In genomic region chr2:176269319-176270099, GRCh38 we compare ENCODE assay signal across 8 cellular contexts. TPM values are rescaled to one million over a fixed set of nuclear protein-coding genes. Genes with fewer than 3 reads are reported as not detected.
DNase-seq lines count a peak whose midpoint lies in the region; ATAC-seq and TF ChIP-seq lines count a peak whose summit lies in the region.

MTX2 (plus strand) TSS chr2:176269442; CDS start chr2:176269630, 188 bp downstream.

- ATAC-seq in HG03378 (IDR thresholded peaks at IDR 0.05; ENCODE audit: unreplicated experiment): peak; percentile 90

- peak; percentile 92 for TF ChIP-seq POLR2A in GM19099 (IDR thresholded peaks at IDR 0.05; ENCODE audit: extremely low read depth, insufficient read length, low read depth)

- peak within 1 kb of the TSS; percentile 86 for H3K4me3 ChIP-seq in BE2C (ENCODE audit: low read depth, low read length)

- no peaks in the 10 kb centered on the region for H3K4me1 ChIP-seq in BE2C

- DNase-seq in BE2C (peak; percentile 80), NCI-H510A treated with DMSO at 0.1 percent for 48 hours (lab: John Stamatoyannopoulos, UW) (peak; percentile 67), left kidney (ENCODE audit: low read depth, low spot score) (peak; percentile 95)
- peak; percentile 59 to 62 for DNase-seq in activated CD4-positive, alpha-beta T cell treated with anti-CD3 and anti-CD28 coated beads for 4 hours
- peak; percentile 41 for DNase-seq in stimulated activated CD4-positive, alpha-beta T cell treated with anti-CD3 and anti-CD28 coated beads, Interleukin-2, amount 100 ng/mL, for 4 hours (ENCODE audit: low read depth)

- H3K27me3 ChIP-seq in BE2C: no peaks in the 10 kb centered on the region

- no peaks in the 10 kb centered on the region for H3K36me3 ChIP-seq in BE2C

- no peaks in the 10 kb centered on the region for H3K9me3 ChIP-seq in BE2C

- peak within 1 kb of the TSS; percentile 65 for H3K27ac ChIP-seq in cingulate gyrus (ENCODE audit: low read depth, low read length)

- 0 out of 2 replicates have a peak, but pooled peaks have one; percentile 2 for TF ChIP-seq CTCF in BE2C (IDR thresholded peaks at IDR 0.05; ENCODE audit: low read depth, low read length)

RNA-seq across cellular contexts. Expression of gene MTX2, which starts in this region (rescaled TPM):
- 50.5 TPM for polyA plus RNA-seq in BE2C (2012; ENCODE audit: insufficient read depth, insufficient read length, low read depth)

Comparison
In these comparisons a context has a peak if more than half of its experiments do, and no peak if none do; other contexts are left out.
1. Peak in every context shown above with its lines: DNase-seq, ATAC-seq, H3K4me3 ChIP-seq and H3K27ac ChIP-seq.
2. DNase-seq: peak in every context shown above with its lines; median percentile 95 in left kidney; 80 in BE2C; 67 in NCI-H510A treated with DMSO at 0.1 percent for 48 hours; 60 in activated CD4-positive, alpha-beta T cell treated with anti-CD3 and anti-CD28 coated beads for 4 hours; 41 in stimulated activated CD4-positive, alpha-beta T cell treated with anti-CD3 and anti-CD28 coated beads, Interleukin-2, amount 100 ng/mL, for 4 hours.